20 cellular contexts compared by ENCODE assay signal in the genomic region with DNA sequence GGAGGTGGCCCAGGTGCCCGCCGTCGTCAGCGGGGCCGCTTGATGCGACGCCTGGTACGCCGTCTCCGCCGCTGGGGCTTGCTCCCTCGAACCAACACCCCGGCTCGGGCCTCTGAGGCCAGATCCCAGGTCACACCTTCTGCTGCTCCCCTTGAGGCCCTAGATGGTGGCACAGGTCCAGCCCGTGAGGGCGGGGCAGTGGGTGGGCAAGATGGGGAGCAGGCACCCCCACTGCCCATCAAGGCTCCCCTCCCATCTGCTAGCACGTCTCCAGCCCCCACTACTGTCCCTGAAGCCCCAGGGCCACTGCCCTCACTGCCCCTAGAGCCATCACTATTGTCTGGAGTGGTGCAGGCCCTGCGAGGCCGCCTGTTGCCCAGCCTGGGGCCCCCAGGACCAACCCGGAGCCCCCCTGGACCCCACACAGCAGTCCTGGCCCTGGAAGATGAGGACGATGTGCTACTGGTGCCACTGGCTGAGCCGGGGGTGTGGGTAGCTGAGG. TPM values are rescaled to one million over a fixed set of nuclear protein-coding genes. Genes with fewer than 3 reads are reported as not detected.
A peak's percentile ranks its signal among the peaks of the same experiment; 100 is the strongest.
DNase-seq lines count a peak whose midpoint lies in the region; ATAC-seq, FAIRE-seq and TF ChIP-seq lines count a peak whose summit lies in the region.
"Had no signal": no experiment of that assay in that cellular context is flagged by ENCODE, and none has a peak within 500 bp of the region (broad histone marks: within the 10 kb centered on the region; RNA-seq: fewer than 3 reads in every experiment).

No MANE protein-coding gene starts in this region.

- H3K27me3 Mint-ChIP-seq in CD4-positive, alpha-beta T cell = no peaks in the 10 kb centered on the region
- H3K27me3 Mint-ChIP-seq: CD4-positive, alpha-beta memory T cell had no signal

- CTCF ChIA-PET in RWPE1 (lab: Yijun Ruan, JAX) = no interaction called here
- CTCF ChIA-PET in K562 (lab: Yijun Ruan, JAX; ENCODE audit: low intra/inter-chr PET ratio) = no interaction called here
- CTCF ChIA-PET in CD4-positive, alpha-beta T cell (lab: Charles Lee) = no interaction called here

- peak overlapping the region; percentile 85 for H3K27ac Mint-ChIP-seq in stimulated activated effector memory CD8-positive, alpha-beta T cell treated with anti-CD3 and anti-CD28 coated beads, Interleukin-12 subunit alpha, Interleukin-12 subunit beta, amount 100 ng/mL, for 72 hours
- no peak overlapping the region for H3K27ac Mint-ChIP-seq in CD4-positive, alpha-beta T cell
- H3K27ac Mint-ChIP-seq: HFFc6 had no signal

- H3K36me3 Mint-ChIP-seq in stimulated activated effector memory CD8-positive, alpha-beta T cell treated with anti-CD3 and anti-CD28 coated beads, Interleukin-12 subunit alpha, Interleukin-12 subunit beta, amount 100 ng/mL, for 72 hours = peaks cover 75% of the 10 kb centered on the region
- H3K36me3 Mint-ChIP-seq in CD4-positive, alpha-beta T cell (ENCODE audit: low read depth) = peaks cover 74% of the 10 kb centered on the region

- TF ChIP-seq CTCF in RWPE1 (conservative IDR thresholded peaks at IDR 0.05; ENCODE audit: low read depth) (no peak), K562 (IDR thresholded peaks at IDR 0.05 in 2 of 3, conservative IDR thresholded peaks at IDR 0.05 in 1 of 3; ENCODE audit: insufficient read depth in 2 of 3, low read depth in 1 of 3, low read length in 3 of 3) (no peak), kidney (IDR thresholded peaks at IDR 0.05; ENCODE audit: borderline replicate concordance, extremely low read depth, insufficient read depth) (no peak)
- TF ChIP-seq CTCF in CD4-positive, alpha-beta T cell (IDR thresholded peaks at IDR 0.05) = no peak

- peaks cover 30% of the 10 kb centered on the region for H3K4me1 Mint-ChIP-seq in stimulated activated effector memory CD8-positive, alpha-beta T cell treated with anti-CD3 and anti-CD28 coated beads, Interleukin-12 subunit alpha, Interleukin-12 subunit beta, amount 100 ng/mL, for 72 hours
- H3K4me1 Mint-ChIP-seq in CD4-positive, alpha-beta T cell (ENCODE audit: low read depth) = peaks cover 24% of the 10 kb centered on the region

- no peak for FAIRE-seq in K562 (lab: Jason Lieb, UNC)
- no peak for FAIRE-seq in kidney (lab: Jason Lieb, UNC)
- FAIRE-seq: A204.1, H54 had no signal

- TF ChIP-seq POLR2A in K562 (conservative IDR thresholded peaks at IDR 0.05) = no peak

- no peak for ATAC-seq in K562
- no peak for ATAC-seq in stimulated activated effector memory CD8-positive, alpha-beta T cell treated with anti-CD3 and anti-CD28 coated beads, Interleukin-12 subunit alpha, Interleukin-12 subunit beta, amount 100 ng/mL, for 72 hours
- no peak for ATAC-seq in CD4-positive, alpha-beta T cell (ENCODE audit: poor library complexity)
- ATAC-seq in HG03025 (IDR thresholded peaks at IDR 0.05; ENCODE audit: low FRiP score, unreplicated experiment) = no peak
- ATAC-seq: HCT116 had no signal

- H3K9ac ChIP-seq in K562 (ENCODE audit: insufficient read depth in 1 of 2, low read depth in 2 of 2, low read length in 2 of 2) = no peak overlapping the region
- H3K9ac ChIP-seq in kidney (ENCODE audit: low read length in 2 of 2) = no peak overlapping the region
- H3K9ac ChIP-seq: GM23248, KMS-11 had no signal

- no peak overlapping the region for H3K4me3 Mint-ChIP-seq in stimulated activated effector memory CD8-positive, alpha-beta T cell treated with anti-CD3 and anti-CD28 coated beads, Interleukin-12 subunit alpha, Interleukin-12 subunit beta, amount 100 ng/mL, for 72 hours
- no peak overlapping the region for H3K4me3 Mint-ChIP-seq in CD4-positive, alpha-beta T cell
- H3K4me3 Mint-ChIP-seq: HFFc6 had no signal

- no peaks in the 10 kb centered on the region for H3K27me3 ChIP-seq in K562 (ENCODE audit: control insufficient read depth in 2 of 2, insufficient read depth in 2 of 2, low read length in 2 of 2)
- H3K27me3 ChIP-seq in CD4-positive, alpha-beta T cell (ENCODE audit: control insufficient read depth, insufficient read depth, low read length) = no peaks in the 10 kb centered on the region
- H3K27me3 ChIP-seq: BE2C had no signal

- no peak for TF ChIP-seq EP300 in K562 (IDR thresholded peaks at IDR 0.05; ENCODE audit: low read length)

- DNase-seq in RWPE1 (ENCODE audit: low spot score) (no peak), K562 (ENCODE audit: extremely low read depth in 1 of 4, low spot score in 3 of 4) (no peak), kidney (peak; percentile 67)
- no peak for DNase-seq in stimulated activated effector memory CD8-positive, alpha-beta T cell treated with anti-CD3 and anti-CD28 coated beads, Interleukin-12 subunit alpha, Interleukin-12 subunit beta, amount 100 ng/mL, for 72 hours (ENCODE audit: low spot score in 2 of 2)
- DNase-seq in activated effector memory CD4-positive, alpha-beta T cell treated with Interleukin-2 at 50 U/mL for 16 hours = no peak
- no peak for DNase-seq in CD4-positive, alpha-beta T cell
- DNase-seq: ACHN, BE2C, C1 segment of cervical spinal cord, DMS153, DMS79, GDM1, GM23248, HFFc6 had no signal

- H3K4me3 ChIP-seq in K562 (no peak overlapping the region), kidney (ENCODE audit: low read length in 2 of 2) (no peak overlapping the region)
- H3K4me3 ChIP-seq: GM23248 had no signal

- no peaks in the 10 kb centered on the region for H3K9me3 Mint-ChIP-seq in stimulated activated effector memory CD8-positive, alpha-beta T cell treated with anti-CD3 and anti-CD28 coated beads, Interleukin-12 subunit alpha, Interleukin-12 subunit beta, amount 100 ng/mL, for 72 hours
- H3K9me3 Mint-ChIP-seq in CD4-positive, alpha-beta T cell = no peaks in the 10 kb centered on the region
- H3K9me3 Mint-ChIP-seq: HFFc6 had no signal

- intact Hi-C loops in K562 (cut with micrococcal nuclease) (no loop called here), kidney (cut with DNase I) (no loop called here)
- intact Hi-C loops in CD4-positive, alpha-beta T cell (cut with DNase I, micrococcal nuclease) = no loop called here

- H3K79me2 ChIP-seq in K562 (ENCODE audit: control insufficient read depth, insufficient read depth, low read length) = peaks cover 12% of the 10 kb centered on the region

- POLR2A ChIA-PET in RWPE1 (lab: Yijun Ruan, JAX; ENCODE audit: low non-redundant PET) (no interaction called here), K562 (lab: Yijun Ruan, JAX) (no interaction called here)
- POLR2A ChIA-PET in CD4-positive, alpha-beta T cell (lab: Charles Lee) = interaction anchor here (2.1 kb wide), 1 partner anchor 11 kb away, joined by 7 read pairs; no protein-coding TSS in a partner anchor

- no peak overlapping the region for H2AFZ ChIP-seq in K562 (ENCODE audit: low read depth, low read length)
- H2AFZ ChIP-seq: GM23248 had no signal

- H4K20me1 ChIP-seq in K562 (replicated peaks; ENCODE audit: control insufficient read depth, insufficient read depth, low read length) = peaks cover 5% of the 10 kb centered on the region; the same call in 1 of the 2 replicates

- TF ChIP-seq RAD21 in K562 (CRISPR knock-in tag; conservative IDR thresholded peaks at IDR 0.05 in 1 of 2, IDR thresholded peaks at IDR 0.05 in 1 of 2) = no peak

- H3K36me3 ChIP-seq in K562 (ENCODE audit: control insufficient read depth, insufficient read depth, low read length) (peaks cover 47% of the 10 kb centered on the region; the same call in 2 of the 3 replicates), kidney (ENCODE audit: control insufficient read depth in 1 of 2, insufficient read depth in 2 of 2, low read length in 2 of 2) (peaks cover 37 to 59% of the 10 kb centered on the region in 2 donors)
- H3K36me3 ChIP-seq: BE2C had no signal

- peaks cover 0 to 16% of the 10 kb centered on the region in 2 experiments; a peak in 3 of 5 replicates for H3K4me1 ChIP-seq in K562 (replicated peaks in 1 of 2; ENCODE audit: control insufficient read depth in 2 of 2, insufficient read depth in 2 of 2, low read length in 2 of 2)
- peaks cover 6 to 8% of the 10 kb centered on the region in 2 donors for H3K4me1 ChIP-seq in kidney (ENCODE audit: control insufficient read depth in 1 of 2, insufficient read depth in 1 of 2, low read depth in 1 of 2, low read length in 2 of 2)
- H3K4me1 ChIP-seq: BE2C had no signal

- WGBS in K562 (ENCODE audit: insufficient coverage, low coverage, missing lambda C conversion rate) = 94% methylated on average over 19 of the region's 22 CpGs

- no TSS peak for BruUV-seq in K562 (replicated peaks; lab: Mats Ljungman, UMichigan)

- in situ Hi-C loops in K562 (cut with MboI) = no loop called here

- H3K9me1 ChIP-seq in K562 (ENCODE audit: control insufficient read depth, insufficient read depth, low read length) = no peaks in the 10 kb centered on the region

- H3K9me3 ChIP-seq in K562 (replicated peaks; ENCODE audit: control insufficient read depth, insufficient read depth, low read depth, low read length) (no peaks in the 10 kb centered on the region), kidney (ENCODE audit: control insufficient read depth in 1 of 2, low read length in 2 of 2) (no peaks in the 10 kb centered on the region)
- H3K9me3 ChIP-seq in CD4-positive, alpha-beta T cell (ENCODE audit: control insufficient read depth, low read length) = no peaks in the 10 kb centered on the region
- H3K9me3 ChIP-seq: BE2C had no signal

- H3K27ac ChIP-seq in RWPE1 (peak overlapping the region; percentile 51; the same call in 1 of the 2 replicates), K562 (ENCODE audit: extremely low read depth, low read depth, low read length) (no peak overlapping the region), kidney (ENCODE audit: low read depth in 2 of 2, low read length in 2 of 2) (no peak overlapping the region)
- no peak overlapping the region for H3K27ac ChIP-seq in CD4-positive, alpha-beta T cell (ENCODE audit: low read depth, low read length)
- H3K27ac ChIP-seq: GM23248, KMS-11 had no signal

- H3K4me2 ChIP-seq in K562 (ENCODE audit: insufficient read depth, low read length) = no peak overlapping the region
- H3K4me2 ChIP-seq: KMS-11 had no signal

RNA-seq across cellular contexts. Expression of a gene that starts 5.5 kb away (rescaled TPM):
- total RNA-seq in K562 (2011; cell fraction: chromatin; rRNA removed; ENCODE audit: low replicate concordance) = 26.2 and 103 TPM in 2 replicates
- total RNA-seq in K562 (2011; cell fraction: nucleolus; rRNA removed) = 119 and 150 TPM in 2 replicates
- 79.0 and 80.1 TPM in 2 replicates for total RNA-seq in K562 (2011; cell fraction: nucleoplasm; rRNA removed)
- total RNA-seq in K562 (2014; rRNA removed) (10.9 and 14.9 TPM in 2 replicates), K562 (2014; rRNA removed; fragmentation: Illumina TruSeq; extraction: Trizol) (4.9 and 5.5 TPM in 2 replicates), K562 (2015; rRNA removed; fragmentation: Illumina TruSeq; extraction: Trizol) (6.9 and 8.1 TPM in 2 replicates), K562 (2021) (40.7 and 45.5 TPM in 2 replicates), kidney (207 TPM)
- polyA plus RNA-seq in K562 (2011; rRNA removed) (16.0 and 25.1 TPM in 2 replicates), K562 (2014; fragmentation: Illumina TruSeq; extraction: Trizol) (27.2 and 34.5 TPM in 2 replicates), K562 (2014; fragmentation: Nextera tagmentation; extraction: Ambion mirVana) (1 to 10 TPM; 1.3 to 2.3 TPM), K562 (2014; rRNA removed) (12.7 and 15.9 TPM in 2 replicates), kidney (ENCODE audit: insufficient read depth, low read depth, low replicate concordance) (74.7 TPM)
- 18.9 and 40.0 TPM in 2 replicates for polyA plus RNA-seq in K562 (2011; cell fraction: cytosol; rRNA removed)
- 17.1 and 30.2 TPM in 2 replicates for polyA plus RNA-seq in K562 (2011; cell fraction: nucleus; rRNA removed)
- polyA plus RNA-seq in K562 (2012) = 36.0 and 70.6 TPM in 2 replicates
- polyA minus RNA-seq in K562 (2011; rRNA and poly(A)+ RNA removed) = 15.2 and 24.3 TPM in 2 replicates
- polyA minus RNA-seq in K562 (2011; cell fraction: cytosol; rRNA and poly(A)+ RNA removed) = 36.7 and 48.5 TPM in 2 replicates
- 16.7 and 17.0 TPM in 2 replicates for polyA minus RNA-seq in K562 (2011; cell fraction: nucleus; rRNA and poly(A)+ RNA removed)
- total RNA-seq in CD4-positive, alpha-beta T cell = 10 to 100 TPM; 52.4 to 54.6 TPM

RNA-seq across cellular contexts. Expression of a gene that starts 6.0 kb away (rescaled TPM):
- 1.2 and 3.0 TPM in 2 replicates for total RNA-seq in K562 (2011; cell fraction: chromatin; rRNA removed; ENCODE audit: low replicate concordance)
- 3.0 and 3.8 TPM in 2 replicates for total RNA-seq in K562 (2011; cell fraction: nucleolus; rRNA removed)
- total RNA-seq in K562 (2011; cell fraction: nucleoplasm; rRNA removed) = 2.4 and 2.7 TPM in 2 replicates
- total RNA-seq in K562 (2014; rRNA removed) = 0.29 and 0.36 TPM in 2 replicates
- total RNA-seq in K562 (2014; rRNA removed; fragmentation: Illumina TruSeq; extraction: Trizol) = 0.18 and 0.51 TPM in 2 replicates
- total RNA-seq in K562 (2015; rRNA removed; fragmentation: Illumina TruSeq; extraction: Trizol) = 0.25 and 0.34 TPM in 2 replicates
- 0.40 and 0.69 TPM in 2 replicates for total RNA-seq in K562 (2021)
- polyA plus RNA-seq in K562 (2011; rRNA removed) = 0.91 and 1.0 TPM in 2 replicates
- polyA plus RNA-seq in K562 (2011; cell fraction: cytosol; rRNA removed) = 0.40 and 0.47 TPM in 2 replicates
- 1.2 and 2.3 TPM in 2 replicates for polyA plus RNA-seq in K562 (2011; cell fraction: nucleus; rRNA removed)
- polyA plus RNA-seq in K562 (2012) = 0.82 and 1.1 TPM in 2 replicates
- polyA plus RNA-seq in K562 (2014; fragmentation: Illumina TruSeq; extraction: Trizol) = 0.21 and 0.25 TPM in 2 replicates
- polyA plus RNA-seq in K562 (2014; fragmentation: Nextera tagmentation; extraction: Ambion mirVana) = under 1 TPM; 0.38 to 0.50 TPM
- polyA plus RNA-seq in K562 (2014; rRNA removed) = 0.20 and 0.97 TPM in 2 replicates
- 0.32 and 0.48 TPM in 2 replicates for polyA minus RNA-seq in K562 (2011; rRNA and poly(A)+ RNA removed)
- not detected in 2 replicates for polyA minus RNA-seq in K562 (2011; cell fraction: cytosol; rRNA and poly(A)+ RNA removed)
- polyA minus RNA-seq in K562 (2011; cell fraction: nucleus; rRNA and poly(A)+ RNA removed) = 0.81 and 1.9 TPM in 2 replicates
- total RNA-seq in kidney = 0.63 TPM
- 0.77 TPM for polyA plus RNA-seq in kidney (ENCODE audit: insufficient read depth, low read depth, low replicate concordance)
- total RNA-seq in CD4-positive, alpha-beta T cell = 1 to 10 TPM; 9.2 to 9.4 TPM
- polyA plus RNA-seq: GM23248 had no signal

RNA-seq across cellular contexts. Expression of a gene that starts 40.7 kb away (rescaled TPM):
- 9.3 and 17.2 TPM in 2 replicates for total RNA-seq in K562 (2011; cell fraction: chromatin; rRNA removed; ENCODE audit: low replicate concordance)
- 8.4 and 8.8 TPM in 2 replicates for total RNA-seq in K562 (2011; cell fraction: nucleolus; rRNA removed)
- total RNA-seq in K562 (2011; cell fraction: nucleoplasm; rRNA removed) = 7.2 and 9.0 TPM in 2 replicates
- total RNA-seq in K562 (2014; rRNA removed) = 0.36 and 0.65 TPM in 2 replicates
- 0.51 and 0.80 TPM in 2 replicates for total RNA-seq in K562 (2014; rRNA removed; fragmentation: Illumina TruSeq; extraction: Trizol)
- total RNA-seq in K562 (2015; rRNA removed; fragmentation: Illumina TruSeq; extraction: Trizol) = 0.94 and 0.98 TPM in 2 replicates
- total RNA-seq in K562 (2021) = 2.3 and 4.5 TPM in 2 replicates
- 2.1 and 2.9 TPM in 2 replicates for polyA plus RNA-seq in K562 (2011; rRNA removed)
- polyA plus RNA-seq in K562 (2011; cell fraction: cytosol; rRNA removed) = 3.2 and 3.4 TPM in 2 replicates
- 15.7 and 30.4 TPM in 2 replicates for polyA plus RNA-seq in K562 (2011; cell fraction: nucleus; rRNA removed)
- 1.5 and 4.9 TPM in 2 replicates for polyA plus RNA-seq in K562 (2012)
- polyA plus RNA-seq in K562 (2014; fragmentation: Illumina TruSeq; extraction: Trizol) = 1.2 and 1.3 TPM in 2 replicates
- polyA plus RNA-seq in K562 (2014; fragmentation: Nextera tagmentation; extraction: Ambion mirVana) = not detected
- polyA plus RNA-seq in K562 (2014; rRNA removed) = 2.8 and 5.8 TPM in 2 replicates
- polyA minus RNA-seq in K562 (2011; rRNA and poly(A)+ RNA removed) = 0.35 and 0.39 TPM in 2 replicates
- polyA minus RNA-seq in K562 (2011; cell fraction: cytosol; rRNA and poly(A)+ RNA removed) = 1.0 TPM in 1 of 2 replicates, not detected in the other
- 2.0 and 2.6 TPM in 2 replicates for polyA minus RNA-seq in K562 (2011; cell fraction: nucleus; rRNA and poly(A)+ RNA removed)
- total RNA-seq in kidney = 108 TPM
- 30.1 TPM for polyA plus RNA-seq in kidney (ENCODE audit: insufficient read depth, low read depth, low replicate concordance)
- 1 to 10 TPM; 2.6 to 2.9 TPM for total RNA-seq in CD4-positive, alpha-beta T cell
- polyA plus RNA-seq: CD4-positive, alpha-beta memory T cell had no signal

RNA-seq across cellular contexts. Expression of a gene that starts 41.9 kb away (rescaled TPM):
- total RNA-seq in K562 (2011; cell fraction: chromatin; rRNA removed; ENCODE audit: low replicate concordance) = 87.2 and 129 TPM in 2 replicates
- total RNA-seq in K562 (2011; cell fraction: nucleolus; rRNA removed) = 74.0 and 76.5 TPM in 2 replicates
- total RNA-seq in K562 (2011; cell fraction: nucleoplasm; rRNA removed) = 81.6 and 84.0 TPM in 2 replicates
- total RNA-seq in K562 (2014; rRNA removed) (46.0 and 68.2 TPM in 2 replicates), K562 (2014; rRNA removed; fragmentation: Illumina TruSeq; extraction: Trizol) (48.9 and 53.2 TPM in 2 replicates), K562 (2015; rRNA removed; fragmentation: Illumina TruSeq; extraction: Trizol) (66.8 and 73.0 TPM in 2 replicates), K562 (2021) (56.0 and 58.5 TPM in 2 replicates), kidney (93.6 TPM)
- polyA plus RNA-seq in K562 (2011; rRNA removed) (36.2 and 57.8 TPM in 2 replicates), K562 (2014; fragmentation: Illumina TruSeq; extraction: Trizol) (50.2 and 69.0 TPM in 2 replicates), K562 (2014; fragmentation: Nextera tagmentation; extraction: Ambion mirVana) (100 to 1,000 TPM in 1 of 2 experiments, 10 to 100 TPM in 1; 67.8 to 102 TPM), K562 (2014; rRNA removed) (47.1 and 50.4 TPM in 2 replicates), kidney (ENCODE audit: insufficient read depth, low read depth, low replicate concordance) (44.8 TPM)
- polyA plus RNA-seq in K562 (2011; cell fraction: cytosol; rRNA removed) = 57.1 and 82.5 TPM in 2 replicates
- 68.8 and 78.6 TPM in 2 replicates for polyA plus RNA-seq in K562 (2011; cell fraction: nucleus; rRNA removed)
- polyA plus RNA-seq in K562 (2012) = 43.1 and 49.8 TPM in 2 replicates
- 65.1 and 89.3 TPM in 2 replicates for polyA minus RNA-seq in K562 (2011; rRNA and poly(A)+ RNA removed)
- 26.5 and 31.2 TPM in 2 replicates for polyA minus RNA-seq in K562 (2011; cell fraction: cytosol; rRNA and poly(A)+ RNA removed)
- polyA minus RNA-seq in K562 (2011; cell fraction: nucleus; rRNA and poly(A)+ RNA removed) = 24.9 and 39.5 TPM in 2 replicates
- total RNA-seq in CD4-positive, alpha-beta T cell = 100 to 1,000 TPM in 1 of 2 experiments, 10 to 100 TPM in 1; 87.9 to 111 TPM

RNA-seq across cellular contexts. Expression of a gene that starts 47.4 kb away (rescaled TPM):
- 70.4 and 75.8 TPM in 2 replicates for total RNA-seq in K562 (2011; cell fraction: chromatin; rRNA removed; ENCODE audit: low replicate concordance)
- total RNA-seq in K562 (2011; cell fraction: nucleolus; rRNA removed) = 57.0 and 70.0 TPM in 2 replicates
- 73.5 and 91.2 TPM in 2 replicates for total RNA-seq in K562 (2011; cell fraction: nucleoplasm; rRNA removed)
- total RNA-seq in K562 (2014; rRNA removed) = 161 and 168 TPM in 2 replicates
- total RNA-seq in K562 (2014; rRNA removed; fragmentation: Illumina TruSeq; extraction: Trizol) = 162 and 169 TPM in 2 replicates
- 169 and 170 TPM in 2 replicates for total RNA-seq in K562 (2015; rRNA removed; fragmentation: Illumina TruSeq; extraction: Trizol)
- total RNA-seq in K562 (2021) = 213 and 214 TPM in 2 replicates
- polyA plus RNA-seq in K562 (2011; rRNA removed) = 107 and 113 TPM in 2 replicates
- 60.6 and 83.2 TPM in 2 replicates for polyA plus RNA-seq in K562 (2011; cell fraction: cytosol; rRNA removed)
- polyA plus RNA-seq in K562 (2011; cell fraction: nucleus; rRNA removed) = 55.8 and 68.8 TPM in 2 replicates
- 149 and 246 TPM in 2 replicates for polyA plus RNA-seq in K562 (2012)
- polyA plus RNA-seq in K562 (2014; fragmentation: Illumina TruSeq; extraction: Trizol) = 71.1 and 71.5 TPM in 2 replicates
- 10 to 100 TPM; 56.5 to 79.8 TPM for polyA plus RNA-seq in K562 (2014; fragmentation: Nextera tagmentation; extraction: Ambion mirVana)
- polyA plus RNA-seq in K562 (2014; rRNA removed) = 173 and 220 TPM in 2 replicates
- 24.4 and 36.8 TPM in 2 replicates for polyA minus RNA-seq in K562 (2011; rRNA and poly(A)+ RNA removed)
- polyA minus RNA-seq in K562 (2011; cell fraction: cytosol; rRNA and poly(A)+ RNA removed) = 42.3 and 44.0 TPM in 2 replicates
- 20.5 and 28.9 TPM in 2 replicates for polyA minus RNA-seq in K562 (2011; cell fraction: nucleus; rRNA and poly(A)+ RNA removed)
- total RNA-seq in kidney = 74.3 TPM
- polyA plus RNA-seq in kidney (ENCODE audit: insufficient read depth, low read depth, low replicate concordance) = 255 TPM
- total RNA-seq in CD4-positive, alpha-beta T cell = 10 to 100 TPM; 27.6 to 29.4 TPM
